Comparison of ENCODE assay signal across 1 cellular context in the genomic region with DNA sequence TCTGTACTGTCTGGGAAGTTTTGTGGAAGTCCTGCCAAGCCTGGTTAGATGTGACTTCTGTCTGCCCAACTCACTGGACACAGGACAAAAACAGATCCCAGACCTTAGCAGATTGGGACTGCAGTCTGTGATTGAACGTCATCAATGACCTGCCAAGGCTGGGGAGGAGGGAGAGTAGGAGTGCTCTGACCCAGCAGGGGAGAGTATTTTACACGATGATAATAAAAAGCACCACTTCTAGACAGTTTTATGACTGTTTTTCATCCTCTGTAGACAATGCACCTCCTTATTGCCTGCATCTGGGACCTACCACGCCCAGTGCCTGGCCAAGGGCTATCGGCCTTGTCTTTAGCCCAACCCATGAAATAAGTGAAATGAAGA.
TF ChIP-seq lines count a peak whose summit lies in the region.

No MANE protein-coding gene starts in this region.

TF ChIP-seq in HEK293, 187 proteins besides CTCF, POLR2A, EP300 and RAD21 (continued from another document and continues in another):
- TF ChIP-seq, protein P1, sequence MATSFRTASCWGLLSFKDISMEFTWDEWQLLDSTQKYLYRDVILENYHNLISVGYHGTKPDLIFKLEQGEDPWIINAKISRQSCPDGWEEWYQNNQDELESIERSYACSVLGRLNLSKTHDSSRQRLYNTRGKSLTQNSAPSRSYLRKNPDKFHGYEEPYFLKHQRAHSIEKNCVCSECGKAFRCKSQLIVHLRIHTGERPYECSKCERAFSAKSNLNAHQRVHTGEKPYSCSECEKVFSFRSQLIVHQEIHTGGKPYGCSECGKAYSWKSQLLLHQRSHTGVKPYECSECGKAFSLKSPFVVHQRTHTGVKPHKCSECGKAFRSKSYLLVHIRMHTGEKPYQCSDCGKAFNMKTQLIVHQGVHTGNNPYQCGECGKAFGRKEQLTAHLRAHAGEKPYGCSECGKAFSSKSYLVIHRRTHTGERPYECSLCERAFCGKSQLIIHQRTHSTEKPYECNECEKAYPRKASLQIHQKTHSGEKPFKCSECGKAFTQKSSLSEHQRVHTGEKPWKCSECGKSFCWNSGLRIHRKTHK (tag by site-specific recombination; IDR thresholded peaks at IDR 0.05) = no peak
- TF ChIP-seq ZNF654 (tag by site-specific recombination; IDR thresholded peaks at IDR 0.05; ENCODE audit: low read depth) = no peak
- peak; percentile 19; the same call in 1 of the 2 replicates for TF ChIP-seq BCL11A (tag by site-specific recombination; IDR thresholded peaks at IDR 0.05; ENCODE audit: low read depth)
- TF ChIP-seq ZNF221 (tag by site-specific recombination; IDR thresholded peaks at IDR 0.05; ENCODE audit: borderline replicate concordance) = no peak
- TF ChIP-seq GLI2 (tag by site-specific recombination; IDR thresholded peaks at IDR 0.05; ENCODE audit: borderline replicate concordance, low read depth) = no peak
- TF ChIP-seq TRIM28 (IDR thresholded peaks at IDR 0.05; ENCODE audit: borderline replicate concordance, low read length) = no peak
- TF ChIP-seq, protein P2, sequence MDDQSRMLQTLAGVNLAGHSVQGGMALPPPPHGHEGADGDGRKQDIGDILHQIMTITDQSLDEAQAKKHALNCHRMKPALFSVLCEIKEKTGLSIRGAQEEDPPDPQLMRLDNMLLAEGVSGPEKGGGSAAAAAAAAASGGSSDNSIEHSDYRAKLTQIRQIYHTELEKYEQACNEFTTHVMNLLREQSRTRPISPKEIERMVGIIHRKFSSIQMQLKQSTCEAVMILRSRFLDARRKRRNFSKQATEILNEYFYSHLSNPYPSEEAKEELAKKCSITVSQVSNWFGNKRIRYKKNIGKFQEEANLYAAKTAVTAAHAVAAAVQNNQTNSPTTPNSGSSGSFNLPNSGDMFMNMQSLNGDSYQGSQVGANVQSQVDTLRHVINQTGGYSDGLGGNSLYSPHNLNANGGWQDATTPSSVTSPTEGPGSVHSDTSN (CRISPR knock-in tag; IDR thresholded peaks at IDR 0.05) = no peak
- TF ChIP-seq ZNF555 (tag by site-specific recombination; conservative IDR thresholded peaks at IDR 0.05) = no peak
- TF ChIP-seq SP3 (tag by site-specific recombination; IDR thresholded peaks at IDR 0.05) = no peak
- TF ChIP-seq ZNF37A (tag by site-specific recombination; IDR thresholded peaks at IDR 0.05) = no peak
- TF ChIP-seq ZFHX2 (tag by site-specific recombination; conservative IDR thresholded peaks at IDR 0.05) = peak; percentile 76
- TF ChIP-seq ZNF239 (tag by site-specific recombination; IDR thresholded peaks at IDR 0.05) = no peak
- no peak for TF ChIP-seq ZNF610 (tag by site-specific recombination; IDR thresholded peaks at IDR 0.05; ENCODE audit: borderline replicate concordance)
- peak; percentile 83 for TF ChIP-seq EGR2 (tag by site-specific recombination; IDR thresholded peaks at IDR 0.05; ENCODE audit: low read depth)
- TF ChIP-seq, protein P3, sequence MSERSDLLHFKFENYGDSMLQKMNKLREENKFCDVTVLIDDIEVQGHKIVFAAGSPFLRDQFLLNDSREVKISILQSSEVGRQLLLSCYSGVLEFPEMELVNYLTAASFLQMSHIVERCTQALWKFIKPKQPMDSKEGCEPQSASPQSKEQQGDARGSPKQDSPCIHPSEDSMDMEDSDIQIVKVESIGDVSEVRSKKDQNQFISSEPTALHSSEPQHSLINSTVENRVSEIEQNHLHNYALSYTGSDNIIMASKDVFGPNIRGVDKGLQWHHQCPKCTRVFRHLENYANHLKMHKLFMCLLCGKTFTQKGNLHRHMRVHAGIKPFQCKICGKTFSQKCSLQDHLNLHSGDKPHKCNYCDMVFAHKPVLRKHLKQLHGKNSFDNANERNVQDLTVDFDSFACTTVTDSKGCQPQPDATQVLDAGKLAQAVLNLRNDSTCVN (tag by site-specific recombination; optimal IDR thresholded peaks at IDR 0.05) = no peak
- TF ChIP-seq GLIS1 (tag by site-specific recombination; IDR thresholded peaks at IDR 0.05) = peak; percentile 89
- TF ChIP-seq ZNF394 (tag by site-specific recombination; IDR thresholded peaks at IDR 0.05; ENCODE audit: borderline replicate concordance) = no peak
- no peak for TF ChIP-seq REPIN1 (tag by site-specific recombination; IDR thresholded peaks at IDR 0.05; ENCODE audit: low read depth)
- peak; percentile 45; the same call in 1 of the 2 replicates for TF ChIP-seq ZBTB21 (tag by site-specific recombination; IDR thresholded peaks at IDR 0.05)
- no peak for TF ChIP-seq ZNF248 (tag by site-specific recombination; IDR thresholded peaks at IDR 0.05)
- peak; percentile 91; the same call in 1 of the 2 replicates for TF ChIP-seq KLF7 (tag by site-specific recombination; IDR thresholded peaks at IDR 0.05; ENCODE audit: borderline replicate concordance)
- TF ChIP-seq ZIC2 (tag by site-specific recombination; IDR thresholded peaks at IDR 0.05) = peak; percentile 44
- TF ChIP-seq, protein P4, sequence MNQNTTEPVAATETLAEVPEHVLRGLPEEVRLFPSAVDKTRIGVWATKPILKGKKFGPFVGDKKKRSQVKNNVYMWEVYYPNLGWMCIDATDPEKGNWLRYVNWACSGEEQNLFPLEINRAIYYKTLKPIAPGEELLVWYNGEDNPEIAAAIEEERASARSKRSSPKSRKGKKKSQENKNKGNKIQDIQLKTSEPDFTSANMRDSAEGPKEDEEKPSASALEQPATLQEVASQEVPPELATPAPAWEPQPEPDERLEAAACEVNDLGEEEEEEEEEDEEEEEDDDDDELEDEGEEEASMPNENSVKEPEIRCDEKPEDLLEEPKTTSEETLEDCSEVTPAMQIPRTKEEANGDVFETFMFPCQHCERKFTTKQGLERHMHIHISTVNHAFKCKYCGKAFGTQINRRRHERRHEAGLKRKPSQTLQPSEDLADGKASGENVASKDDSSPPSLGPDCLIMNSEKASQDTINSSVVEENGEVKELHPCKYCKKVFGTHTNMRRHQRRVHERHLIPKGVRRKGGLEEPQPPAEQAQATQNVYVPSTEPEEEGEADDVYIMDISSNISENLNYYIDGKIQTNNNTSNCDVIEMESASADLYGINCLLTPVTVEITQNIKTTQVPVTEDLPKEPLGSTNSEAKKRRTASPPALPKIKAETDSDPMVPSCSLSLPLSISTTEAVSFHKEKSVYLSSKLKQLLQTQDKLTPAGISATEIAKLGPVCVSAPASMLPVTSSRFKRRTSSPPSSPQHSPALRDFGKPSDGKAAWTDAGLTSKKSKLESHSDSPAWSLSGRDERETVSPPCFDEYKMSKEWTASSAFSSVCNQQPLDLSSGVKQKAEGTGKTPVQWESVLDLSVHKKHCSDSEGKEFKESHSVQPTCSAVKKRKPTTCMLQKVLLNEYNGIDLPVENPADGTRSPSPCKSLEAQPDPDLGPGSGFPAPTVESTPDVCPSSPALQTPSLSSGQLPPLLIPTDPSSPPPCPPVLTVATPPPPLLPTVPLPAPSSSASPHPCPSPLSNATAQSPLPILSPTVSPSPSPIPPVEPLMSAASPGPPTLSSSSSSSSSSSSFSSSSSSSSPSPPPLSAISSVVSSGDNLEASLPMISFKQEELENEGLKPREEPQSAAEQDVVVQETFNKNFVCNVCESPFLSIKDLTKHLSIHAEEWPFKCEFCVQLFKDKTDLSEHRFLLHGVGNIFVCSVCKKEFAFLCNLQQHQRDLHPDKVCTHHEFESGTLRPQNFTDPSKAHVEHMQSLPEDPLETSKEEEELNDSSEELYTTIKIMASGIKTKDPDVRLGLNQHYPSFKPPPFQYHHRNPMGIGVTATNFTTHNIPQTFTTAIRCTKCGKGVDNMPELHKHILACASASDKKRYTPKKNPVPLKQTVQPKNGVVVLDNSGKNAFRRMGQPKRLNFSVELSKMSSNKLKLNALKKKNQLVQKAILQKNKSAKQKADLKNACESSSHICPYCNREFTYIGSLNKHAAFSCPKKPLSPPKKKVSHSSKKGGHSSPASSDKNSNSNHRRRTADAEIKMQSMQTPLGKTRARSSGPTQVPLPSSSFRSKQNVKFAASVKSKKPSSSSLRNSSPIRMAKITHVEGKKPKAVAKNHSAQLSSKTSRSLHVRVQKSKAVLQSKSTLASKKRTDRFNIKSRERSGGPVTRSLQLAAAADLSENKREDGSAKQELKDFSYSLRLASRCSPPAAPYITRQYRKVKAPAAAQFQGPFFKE (tag by site-specific recombination; IDR thresholded peaks at IDR 0.05; ENCODE audit: borderline replicate concordance) = no peak
- no peak for TF ChIP-seq ZNF791 (tag by site-specific recombination; IDR thresholded peaks at IDR 0.05)
- TF ChIP-seq ZNF112 (tag by site-specific recombination; IDR thresholded peaks at IDR 0.05) = no peak
- no peak for TF ChIP-seq ZNF677 (tag by site-specific recombination; IDR thresholded peaks at IDR 0.05)
- no peak for TF ChIP-seq ZNF433 (tag by site-specific recombination; IDR thresholded peaks at IDR 0.05; ENCODE audit: low read depth)
- TF ChIP-seq ZFP37 (tag by site-specific recombination; IDR thresholded peaks at IDR 0.05) = no peak; the same call in 1 of the 2 replicates
- TF ChIP-seq KLF9 (tag by site-specific recombination; IDR thresholded peaks at IDR 0.05; ENCODE audit: low read depth) = no peak
- TF ChIP-seq ZNF510 (tag by site-specific recombination; IDR thresholded peaks at IDR 0.05; ENCODE audit: insufficient replicate concordance) = no peak
- TF ChIP-seq ZNF596 (tag by site-specific recombination; IDR thresholded peaks at IDR 0.05) = 0 out of 2 replicates have a peak, but pooled peaks have one; percentile 8
- TF ChIP-seq ZBTB8A (tag by site-specific recombination; IDR thresholded peaks at IDR 0.05) = peak; percentile 90
- TF ChIP-seq ZNF585B (tag by site-specific recombination; IDR thresholded peaks at IDR 0.05) = no peak
- no peak for TF ChIP-seq ZNF341 (tag by site-specific recombination; IDR thresholded peaks at IDR 0.05; ENCODE audit: low read depth)
- no peak for TF ChIP-seq ZNF660 (tag by site-specific recombination; IDR thresholded peaks at IDR 0.05)
- TF ChIP-seq BCL11B (tag by site-specific recombination; IDR thresholded peaks at IDR 0.05; ENCODE audit: low read depth) = peak; percentile 64; the same call in 1 of the 2 replicates
- TF ChIP-seq ZNF626 (tag by site-specific recombination; IDR thresholded peaks at IDR 0.05) = no peak
- no peak for TF ChIP-seq ZNF155 (tag by site-specific recombination; IDR thresholded peaks at IDR 0.05)
- TF ChIP-seq, protein P5, sequence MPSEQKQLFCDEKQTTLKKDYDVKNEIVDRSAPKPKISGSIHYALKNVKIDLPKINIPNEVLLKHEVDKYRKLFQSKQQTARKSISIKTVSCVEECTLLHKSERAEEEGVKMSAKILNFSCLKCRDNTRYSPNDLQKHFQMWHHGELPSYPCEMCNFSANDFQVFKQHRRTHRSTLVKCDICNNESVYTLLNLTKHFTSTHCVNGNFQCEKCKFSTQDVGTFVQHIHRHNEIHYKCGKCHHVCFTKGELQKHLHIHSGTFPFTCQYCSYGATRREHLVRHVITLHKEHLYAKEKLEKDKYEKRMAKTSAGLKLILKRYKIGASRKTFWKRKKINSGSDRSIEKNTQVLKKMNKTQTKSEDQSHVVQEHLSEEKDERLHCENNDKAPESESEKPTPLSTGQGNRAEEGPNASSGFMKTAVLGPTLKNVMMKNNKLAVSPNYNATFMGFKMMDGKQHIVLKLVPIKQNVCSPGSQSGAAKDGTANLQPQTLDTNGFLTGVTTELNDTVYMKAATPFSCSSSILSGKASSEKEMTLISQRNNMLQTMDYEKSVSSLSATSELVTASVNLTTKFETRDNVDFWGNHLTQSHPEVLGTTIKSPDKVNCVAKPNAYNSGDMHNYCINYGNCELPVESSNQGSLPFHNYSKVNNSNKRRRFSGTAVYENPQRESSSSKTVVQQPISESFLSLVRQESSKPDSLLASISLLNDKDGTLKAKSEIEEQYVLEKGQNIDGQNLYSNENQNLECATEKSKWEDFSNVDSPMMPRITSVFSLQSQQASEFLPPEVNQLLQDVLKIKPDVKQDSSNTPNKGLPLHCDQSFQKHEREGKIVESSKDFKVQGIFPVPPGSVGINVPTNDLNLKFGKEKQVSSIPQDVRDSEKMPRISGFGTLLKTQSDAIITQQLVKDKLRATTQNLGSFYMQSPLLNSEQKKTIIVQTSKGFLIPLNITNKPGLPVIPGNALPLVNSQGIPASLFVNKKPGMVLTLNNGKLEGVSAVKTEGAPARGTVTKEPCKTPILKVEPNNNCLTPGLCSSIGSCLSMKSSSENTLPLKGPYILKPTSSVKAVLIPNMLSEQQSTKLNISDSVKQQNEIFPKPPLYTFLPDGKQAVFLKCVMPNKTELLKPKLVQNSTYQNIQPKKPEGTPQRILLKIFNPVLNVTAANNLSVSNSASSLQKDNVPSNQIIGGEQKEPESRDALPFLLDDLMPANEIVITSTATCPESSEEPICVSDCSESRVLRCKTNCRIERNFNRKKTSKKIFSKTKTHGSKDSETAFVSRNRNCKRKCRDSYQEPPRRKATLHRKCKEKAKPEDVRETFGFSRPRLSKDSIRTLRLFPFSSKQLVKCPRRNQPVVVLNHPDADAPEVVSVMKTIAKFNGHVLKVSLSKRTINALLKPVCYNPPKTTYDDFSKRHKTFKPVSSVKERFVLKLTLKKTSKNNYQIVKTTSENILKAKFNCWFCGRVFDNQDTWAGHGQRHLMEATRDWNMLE (tag by site-specific recombination; conservative IDR thresholded peaks at IDR 0.05; ENCODE audit: low read depth) = no peak
- no peak for TF ChIP-seq GLI4 (tag by site-specific recombination; IDR thresholded peaks at IDR 0.05)
- TF ChIP-seq, protein P6, sequence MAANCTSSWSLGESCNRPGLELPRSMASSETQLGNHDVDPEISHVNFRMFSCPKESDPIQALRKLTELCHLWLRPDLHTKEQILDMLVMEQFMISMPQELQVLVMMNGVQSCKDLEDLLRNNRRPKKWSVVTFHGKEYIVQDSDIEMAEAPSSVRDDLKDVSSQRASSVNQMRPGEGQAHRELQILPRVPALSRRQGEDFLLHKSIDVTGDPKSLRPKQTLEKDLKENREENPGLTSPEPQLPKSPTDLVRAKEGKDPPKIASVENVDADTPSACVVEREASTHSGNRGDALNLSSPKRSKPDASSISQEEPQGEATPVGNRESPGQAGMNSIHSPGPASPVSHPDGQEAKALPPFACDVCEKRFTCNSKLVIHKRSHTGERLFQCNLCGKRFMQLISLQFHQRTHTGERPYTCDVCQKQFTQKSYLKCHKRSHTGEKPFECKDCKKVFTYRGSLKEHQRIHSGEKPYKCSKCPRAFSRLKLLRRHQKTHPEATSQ (tag by site-specific recombination; IDR thresholded peaks at IDR 0.05) = no peak
- no peak for TF ChIP-seq ZNF354C (tag by site-specific recombination; IDR thresholded peaks at IDR 0.05; ENCODE audit: borderline replicate concordance, low read depth)
- TF ChIP-seq ZNF175 (tag by site-specific recombination; IDR thresholded peaks at IDR 0.05) = no peak
- TF ChIP-seq ZNF146 (tag by site-specific recombination; IDR thresholded peaks at IDR 0.05) = no peak
- TF ChIP-seq SETDB1 (IDR thresholded peaks at IDR 0.05; ENCODE audit: insufficient read length, low read length) = no peak
- TF ChIP-seq ZNF24 (tag by site-specific recombination; IDR thresholded peaks at IDR 0.05) = no peak
- TF ChIP-seq ZNF157 (tag by site-specific recombination; IDR thresholded peaks at IDR 0.05) = no peak
- TF ChIP-seq ZNF747 (tag by site-specific recombination; IDR thresholded peaks at IDR 0.05) = no peak
- TF ChIP-seq ZNF266 (tag by site-specific recombination; IDR thresholded peaks at IDR 0.05; ENCODE audit: low read depth) = no peak
- TF ChIP-seq ZNF19 (tag by site-specific recombination; IDR thresholded peaks at IDR 0.05; ENCODE audit: low read depth) = no peak
